ENCODE assay signal across 1 cellular context in genomic region chr9:942805-943580, GRCh38.
TF ChIP-seq lines count a peak whose summit lies in the region.

No MANE protein-coding gene starts in this region.

TF ChIP-seq in H1, 55 proteins besides CTCF, POLR2A, EP300 and RAD21:
- TF ChIP-seq JUND (IDR thresholded peaks at IDR 0.05; ENCODE audit: low read length) = peak; percentile 76; the same call in 1 of the 2 replicates
- no peak for TF ChIP-seq MAX (IDR thresholded peaks at IDR 0.05)
